ENCODE assay signal across 1 cellular context in the genomic region with DNA sequence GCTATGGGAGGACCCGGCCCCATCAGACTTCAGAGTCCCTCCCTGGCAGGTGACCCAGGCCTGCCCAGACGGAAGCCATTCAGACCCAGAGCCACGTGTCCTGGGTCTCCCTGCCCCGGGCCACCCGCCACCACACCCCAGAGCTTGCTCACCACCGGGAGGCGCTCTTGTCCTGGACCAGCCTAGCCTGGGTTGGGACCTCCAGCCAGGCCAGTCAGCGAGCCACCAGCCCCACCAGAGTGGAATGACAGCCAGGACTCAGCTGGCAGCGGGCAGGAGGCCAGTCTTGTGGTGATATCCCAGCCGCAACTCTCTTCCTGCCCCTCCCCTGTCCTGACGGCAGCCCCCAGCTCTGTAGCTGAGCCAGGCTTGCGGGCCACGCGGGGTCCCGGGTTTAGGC.
TF ChIP-seq lines count a peak whose summit lies in the region.

No MANE protein-coding gene starts in this region.

TF ChIP-seq in A549, 52 proteins besides CTCF, POLR2A, EP300 and RAD21:
- TF ChIP-seq POLR2AphosphoS2 (conservative IDR thresholded peaks at IDR 0.05; ENCODE audit: low read length) = no peak
- TF ChIP-seq KDM1A (IDR thresholded peaks at IDR 0.05; ENCODE audit: low read depth) = no peak
- TF ChIP-seq PHF8 (IDR thresholded peaks at IDR 0.05; ENCODE audit: borderline replicate concordance, low read depth) = no peak
- TF ChIP-seq ZFP36 (IDR thresholded peaks at IDR 0.05; ENCODE audit: borderline replicate concordance, partially characterized antibody) = no peak
- no peak for TF ChIP-seq MAZ (IDR thresholded peaks at IDR 0.05; ENCODE audit: borderline replicate concordance, low read depth, low read length)
- TF ChIP-seq HDAC2 (IDR thresholded peaks at IDR 0.05) = no peak
- TF ChIP-seq CHD4 (IDR thresholded peaks at IDR 0.05; ENCODE audit: borderline replicate concordance) = no peak
- no peak for TF ChIP-seq SMC3 (IDR thresholded peaks at IDR 0.05)
- no peak for TF ChIP-seq CBX2 (IDR thresholded peaks at IDR 0.05; ENCODE audit: borderline replicate concordance, low read depth)
- TF ChIP-seq KDM5A (IDR thresholded peaks at IDR 0.05) = no peak
- TF ChIP-seq RFX5 (IDR thresholded peaks at IDR 0.05) = no peak
- TF ChIP-seq RNF2 (IDR thresholded peaks at IDR 0.05; ENCODE audit: borderline replicate concordance, low read depth) = no peak
- TF ChIP-seq ESRRA (IDR thresholded peaks at IDR 0.05; ENCODE audit: borderline replicate concordance, low read length) = no peak
- no peak for TF ChIP-seq EHF (CRISPR knock-in tag; IDR thresholded peaks at IDR 0.05)
- TF ChIP-seq, protein P1, sequence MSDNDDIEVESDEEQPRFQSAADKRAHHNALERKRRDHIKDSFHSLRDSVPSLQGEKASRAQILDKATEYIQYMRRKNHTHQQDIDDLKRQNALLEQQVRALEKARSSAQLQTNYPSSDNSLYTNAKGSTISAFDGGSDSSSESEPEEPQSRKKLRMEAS (IDR thresholded peaks at IDR 0.05) = no peak
- TF ChIP-seq HOXA7 (CRISPR knock-in tag; IDR thresholded peaks at IDR 0.05) = no peak
- TF ChIP-seq E2F6 (IDR thresholded peaks at IDR 0.05; ENCODE audit: borderline replicate concordance, low read depth) = no peak
- TF ChIP-seq BHLHE40 (IDR thresholded peaks at IDR 0.05; ENCODE audit: low read depth, low read length) = no peak
- TF ChIP-seq FOXS1 (CRISPR knock-in tag; IDR thresholded peaks at IDR 0.05) = no peak
